In genomic region chr1:156191292-156191954, GRCh38 we compare ENCODE assay signal across 28 cellular contexts. TPM values are rescaled to one million over a fixed set of nuclear protein-coding genes. Genes with fewer than 3 reads are reported as not detected.
A peak's percentile ranks its signal among the peaks of the same experiment; 100 is the strongest.
DNase-seq lines count a peak whose midpoint lies in the region; ATAC-seq, FAIRE-seq and TF ChIP-seq lines count a peak whose summit lies in the region.
"Had no signal": no experiment of that assay in that cellular context is flagged by ENCODE, and none has a peak within 500 bp of the region (broad histone marks: within the 10 kb centered on the region; RNA-seq: fewer than 3 reads in every experiment).

No MANE protein-coding gene starts in this region.

- DNase-seq in activated CD4-positive, alpha-beta T cell treated with anti-CD3 and anti-CD28 coated beads for 36 hours, result no peak
- no peak for DNase-seq in activated CD4-positive, alpha-beta T cell treated with anti-CD3 and anti-CD28 coated beads for 1 hour
- DNase-seq in amniotic epithelial cell (ENCODE audit: low read depth), result peak; percentile 41
- DNase-seq in gastrocnemius medialis, result no peak
- DNase-seq in activated naive CD4-positive, alpha-beta T cell treated with anti-CD3 and anti-CD28 coated beads for 36 hours, result no peak
- DNase-seq in urothelium cell line (ENCODE audit: low spot score), result no peak
- DNase-seq: activated CD4-positive, alpha-beta T cell treated with anti-CD3 and anti-CD28 coated beads for 48 hours; activated naive CD4-positive, alpha-beta T cell treated with anti-CD3 and anti-CD28 coated beads, Interleukin-2, amount 10 ng/mL, durations not matched to agents 7 days and 5 days; activated T-cell treated with anti-CD3 and anti-CD28 coated beads, Interleukin-2, amount 50 U/mL, for 4 hours; adrenal gland; body of pancreas; glutamatergic neuron; H9; left colon; mammary epithelial cell; MV-4-11; NCI-H146; NCI-H226; NCI-H69; SIG-M5; stimulated activated CD4-positive, alpha-beta T cell treated with anti-CD3 and anti-CD28 coated beads, Interleukin-4, amount 100 ng/mL, for 24 hours; T-helper 9 cell; thyroid gland had no signal

- no peak for ATAC-seq in activated CD4-positive, alpha-beta T cell treated with anti-CD3 and anti-CD28 coated beads for 36 hours
- no peak for ATAC-seq in gastrocnemius medialis
- ATAC-seq: activated T-cell treated with anti-CD3 and anti-CD28 coated beads, Interleukin-2, amount 50 U/mL, for 4 hours; body of pancreas; left colon; natural killer cell treated with Interleukin-12 subunit alpha and Interleukin-12 subunit beta and Interleukin-15 and Interleukin-18, amount 100 ng/mL, for 72 hours had no signal

- peaks cover 4% of the 10 kb centered on the region for H3K9me3 Mint-ChIP-seq in activated CD4-positive, alpha-beta T cell treated with anti-CD3 and anti-CD28 coated beads for 36 hours (ENCODE audit: low read depth)
- H3K9me3 Mint-ChIP-seq in activated naive CD4-positive, alpha-beta T cell treated with anti-CD3 and anti-CD28 coated beads for 36 hours, result peaks cover 4% of the 10 kb centered on the region
- H3K9me3 Mint-ChIP-seq: central memory CD8-positive, alpha-beta T cell had no signal

- H3K27ac Mint-ChIP-seq in activated CD4-positive, alpha-beta T cell treated with anti-CD3 and anti-CD28 coated beads for 36 hours, result peak overlapping the region; percentile 44
- no peak overlapping the region for H3K27ac Mint-ChIP-seq in activated naive CD4-positive, alpha-beta T cell treated with anti-CD3 and anti-CD28 coated beads for 36 hours
- H3K27ac Mint-ChIP-seq: B cell; H9; natural killer cell treated with Interleukin-12 subunit alpha and Interleukin-12 subunit beta and Interleukin-15 and Interleukin-18, amount 100 ng/mL, for 72 hours had no signal

- H3K4me3 Mint-ChIP-seq in activated CD4-positive, alpha-beta T cell treated with anti-CD3 and anti-CD28 coated beads for 36 hours, result no peak overlapping the region
- H3K4me3 Mint-ChIP-seq in activated naive CD4-positive, alpha-beta T cell treated with anti-CD3 and anti-CD28 coated beads for 36 hours, result no peak overlapping the region
- H3K4me3 Mint-ChIP-seq: activated naive CD4-positive, alpha-beta T cell treated with anti-CD3 and anti-CD28 coated beads, Interleukin-2, amount 10 ng/mL, durations not matched to agents 7 days and 5 days; activated T-cell treated with anti-CD3 and anti-CD28 coated beads, Interleukin-2, amount 50 U/mL, for 4 hours; B cell; central memory CD8-positive, alpha-beta T cell; H9 had no signal

- no peaks in the 10 kb centered on the region for H3K27me3 ChIP-seq in gastrocnemius medialis
- H3K27me3 ChIP-seq: adrenal gland, body of pancreas, thyroid gland, vagina had no signal

- H3K36me3 Mint-ChIP-seq in activated CD4-positive, alpha-beta T cell treated with anti-CD3 and anti-CD28 coated beads for 36 hours (ENCODE audit: low read depth), result peaks cover 31% of the 10 kb centered on the region
- peaks cover 22% of the 10 kb centered on the region for H3K36me3 Mint-ChIP-seq in activated naive CD4-positive, alpha-beta T cell treated with anti-CD3 and anti-CD28 coated beads for 36 hours (ENCODE audit: low read depth)

- no peaks in the 10 kb centered on the region for H3K36me3 ChIP-seq in gastrocnemius medialis
- H3K36me3 ChIP-seq: thyroid gland had no signal

- TF ChIP-seq CTCF in gastrocnemius medialis (IDR thresholded peaks at IDR 0.05 in 4 of 5, conservative IDR thresholded peaks at IDR 0.05 in 1 of 5), result no peak

- H3K27me3 Mint-ChIP-seq in activated CD4-positive, alpha-beta T cell treated with anti-CD3 and anti-CD28 coated beads for 36 hours, result no peaks in the 10 kb centered on the region
- H3K27me3 Mint-ChIP-seq in activated naive CD4-positive, alpha-beta T cell treated with anti-CD3 and anti-CD28 coated beads for 36 hours (ENCODE audit: low read depth), result no peaks in the 10 kb centered on the region
- H3K27me3 Mint-ChIP-seq: activated naive CD4-positive, alpha-beta T cell treated with anti-CD3 and anti-CD28 coated beads, Interleukin-2, amount 10 ng/mL, durations not matched to agents 7 days and 5 days; B cell; central memory CD8-positive, alpha-beta T cell; natural killer cell treated with Interleukin-12 subunit alpha and Interleukin-12 subunit beta and Interleukin-15 and Interleukin-18, amount 100 ng/mL, for 72 hours had no signal

- FAIRE-seq in urothelium cell line (lab: Jason Lieb, UNC), result no peak
- FAIRE-seq: GM12892 had no signal

- H3K4me3 ChIP-seq in gastrocnemius medialis, result no peak overlapping the region
- H3K4me3 ChIP-seq: adrenal gland, body of pancreas, thyroid gland, vagina had no signal

- POLR2A ChIA-PET in activated CD4-positive, alpha-beta T cell treated with anti-CD3 and anti-CD28 coated beads for 36 hours (lab: Charles Lee), result interaction anchor here (0.7 kb wide), 1 partner anchor 64 kb away, joined by 3 read pairs; no protein-coding TSS in a partner anchor

- in situ Hi-C loops in gastrocnemius medialis (cut with MboI; ENCODE audit: low sequenced_read_pairs in 4 of 4), result no loop called here

- intact Hi-C loops in activated CD4-positive, alpha-beta T cell treated with anti-CD3 and anti-CD28 coated beads for 36 hours (cut with DNase I, micrococcal nuclease), result loop anchor here in 1 of 2 experiments (5.0 kb wide), 1 partner anchor 91 kb away; the partner anchor contains the start of genes SMG5 and TMEM79
- intact Hi-C loops in gastrocnemius medialis (cut with DNase I; ENCODE audit: low total_unique reads), result no loop called here
- intact Hi-C loops in activated naive CD4-positive, alpha-beta T cell treated with anti-CD3 and anti-CD28 coated beads for 36 hours (cut with micrococcal nuclease), result no loop called here

- no peak for TF ChIP-seq POLR2A in gastrocnemius medialis (IDR thresholded peaks at IDR 0.05)

- H3K4me1 ChIP-seq in gastrocnemius medialis, result peaks cover 24 to 31% of the 10 kb centered on the region in 2 donors

- H3K4me1 Mint-ChIP-seq in activated CD4-positive, alpha-beta T cell treated with anti-CD3 and anti-CD28 coated beads for 36 hours, result peaks cover 35% of the 10 kb centered on the region
- H3K4me1 Mint-ChIP-seq in activated naive CD4-positive, alpha-beta T cell treated with anti-CD3 and anti-CD28 coated beads for 36 hours (ENCODE audit: low read depth), result peaks cover 37% of the 10 kb centered on the region

- no peaks in the 10 kb centered on the region for H3K9me3 ChIP-seq in gastrocnemius medialis
- H3K9me3 ChIP-seq: adrenal gland, body of pancreas, thyroid gland, vagina had no signal

- CTCF ChIA-PET in activated CD4-positive, alpha-beta T cell treated with anti-CD3 and anti-CD28 coated beads for 36 hours (lab: Charles Lee), result interaction anchor here (1.0 to 1.5 kb wide), 2 partner anchors 32 to 34 kb away, joined by 4 to 5 read pairs; no protein-coding TSS in a partner anchor
- CTCF ChIA-PET in activated naive CD4-positive, alpha-beta T cell treated with anti-CD3 and anti-CD28 coated beads for 36 hours (lab: Charles Lee), result interaction anchor here (1.9 kb wide), 1 partner anchor 33 kb away, joined by 7 read pairs; no protein-coding TSS in a partner anchor

- peak overlapping the region in 3 of 4 donors; percentile 10 to 43 (median 33) for H3K27ac ChIP-seq in gastrocnemius medialis
- H3K27ac ChIP-seq: adrenal gland, body of pancreas, thyroid gland, vagina had no signal

RNA-seq across cellular contexts. Expression of gene SLC25A44, which starts 2.5 kb away (rescaled TPM):
- 10 to 100 TPM; 42.4 to 51.9 TPM for total RNA-seq in activated CD4-positive, alpha-beta T cell treated with anti-CD3 and anti-CD28 coated beads for 36 hours
- 10 to 100 TPM in 3 of 4 donors, 1 to 10 TPM in 1; 9.2 to 19.5 (median 18.5) TPM for total RNA-seq in gastrocnemius medialis
- 10 to 100 TPM; 69.1 to 73.5 TPM for total RNA-seq in activated naive CD4-positive, alpha-beta T cell treated with anti-CD3 and anti-CD28 coated beads for 36 hours

RNA-seq across cellular contexts. Expression of gene PMF1, which starts 21.4 kb away (rescaled TPM):
- 100 to 1,000 TPM; 108 to 117 TPM for total RNA-seq in activated CD4-positive, alpha-beta T cell treated with anti-CD3 and anti-CD28 coated beads for 36 hours
- 100 to 1,000 TPM in 2 of 4 donors, 10 to 100 TPM in 2; 73.3 to 119 (median 89.9) TPM for total RNA-seq in gastrocnemius medialis
- total RNA-seq in activated naive CD4-positive, alpha-beta T cell treated with anti-CD3 and anti-CD28 coated beads for 36 hours, result 100 to 1,000 TPM; 135 TPM

RNA-seq across cellular contexts. Expression of gene SEMA4A, which starts 38.0 kb away (rescaled TPM):
- total RNA-seq in activated CD4-positive, alpha-beta T cell treated with anti-CD3 and anti-CD28 coated beads for 36 hours, result 10 to 100 TPM; 53.3 to 64.5 TPM
- total RNA-seq in gastrocnemius medialis, result 1 to 10 TPM in 2 of 4 donors, under 1 TPM in 2; 0.29 to 2.4 (median 1.2) TPM
- total RNA-seq in activated naive CD4-positive, alpha-beta T cell treated with anti-CD3 and anti-CD28 coated beads for 36 hours, result 10 to 100 TPM; 17.4 to 17.5 TPM

RNA-seq across cellular contexts. Expression of gene BGLAP, which starts 50.6 kb away (rescaled TPM):
- 1 to 10 TPM; 2.1 to 2.4 TPM for total RNA-seq in activated CD4-positive, alpha-beta T cell treated with anti-CD3 and anti-CD28 coated beads for 36 hours
- total RNA-seq in gastrocnemius medialis, result not detected
- 1 to 10 TPM; 3.4 to 4.0 TPM for total RNA-seq in activated naive CD4-positive, alpha-beta T cell treated with anti-CD3 and anti-CD28 coated beads for 36 hours
- total RNA-seq: mammary epithelial cell, vagina had no signal

RNA-seq across cellular contexts. Expression of gene PAQR6, which starts 56.4 kb away (rescaled TPM):
- total RNA-seq in activated CD4-positive, alpha-beta T cell treated with anti-CD3 and anti-CD28 coated beads for 36 hours, result 1 to 10 TPM; 4.7 to 5.7 TPM
- under 1 TPM in 2 of 4 donors, not detected in 2; 0.16 to 0.46 TPM for total RNA-seq in gastrocnemius medialis
- 1 to 10 TPM; 3.7 to 4.2 TPM for total RNA-seq in activated naive CD4-positive, alpha-beta T cell treated with anti-CD3 and anti-CD28 coated beads for 36 hours

Comparison
In these comparisons a context has a peak if more than half of its experiments do, and no peak if none do; other contexts are left out.
1. RNA of gene SEMA4A, which starts 38.0 kb away (total RNA-seq): 53.3 to 64.5 TPM in activated CD4-positive, alpha-beta T cell treated with anti-CD3 and anti-CD28 coated beads for 36 hours and 17.4 to 17.5 TPM in activated naive CD4-positive, alpha-beta T cell treated with anti-CD3 and anti-CD28 coated beads for 36 hours; 0.29 to 2.4 TPM in gastrocnemius medialis; every median in the first group is over 4 times any median in the second.